In the genomic region with DNA sequence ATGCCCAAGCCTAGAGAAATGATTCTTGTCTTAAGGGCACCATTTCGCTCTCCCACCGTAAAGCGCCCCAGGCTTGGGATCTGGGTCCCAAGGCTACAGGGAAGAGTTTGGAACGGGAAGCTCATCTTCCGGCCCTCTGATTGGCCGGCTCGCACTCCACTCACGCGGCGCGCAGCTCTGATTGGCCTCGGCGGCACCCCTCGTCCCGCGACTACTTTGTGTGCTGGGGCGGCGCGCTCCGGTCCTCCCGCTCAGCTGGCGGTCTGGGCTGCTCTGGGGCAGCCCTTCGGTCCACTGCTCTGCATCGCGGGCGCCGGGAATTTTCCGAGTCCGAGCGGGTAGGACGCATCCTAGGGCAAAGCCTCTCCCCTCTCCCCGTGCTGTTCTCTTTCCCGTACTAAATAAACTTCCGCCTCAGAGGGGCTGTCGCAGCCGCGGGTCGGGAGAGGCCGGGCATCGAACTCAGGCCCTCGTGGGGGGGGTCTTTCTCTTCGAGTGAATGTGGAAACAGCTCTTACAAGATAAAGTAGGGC, we compare ENCODE assay signal across 8 cellular contexts. TPM values are rescaled to one million over a fixed set of nuclear protein-coding genes. Genes with fewer than 3 reads are reported as not detected.
DNase-seq lines count a peak whose midpoint lies in the region; ATAC-seq and TF ChIP-seq lines count a peak whose summit lies in the region.

No MANE protein-coding gene starts in this region.

- DNase-seq in DMS79 (lab: John Stamatoyannopoulos, UW) = peak; percentile 91
- DNase-seq in KG1 (lab: John Stamatoyannopoulos, UW) = peak; percentile 79
- DNase-seq in RPMI7951 (ENCODE audit: low read depth) = peak; percentile 92
- peak; percentile 76 for DNase-seq in activated T-helper 9 cell treated with anti-CD3 and anti-CD28 coated beads, Interleukin-2, amount 50 U/mL, for 16 hours (ENCODE audit: low read depth)
- peak; percentile 93 for DNase-seq in fibroblast of pulmonary artery (ENCODE audit: low read depth)
- peak; percentile 83 for DNase-seq in stimulated activated naive CD8-positive, alpha-beta T cell treated with anti-CD3 and anti-CD28 coated beads, Interleukin-15, Interleukin-2, amounts not matched to agents 100 U/mL and 50 U/mL, for 24 hours

- H3K36me3 Mint-ChIP-seq in nephron (ENCODE audit: low read depth) = no peaks in the 10 kb centered on the region

- peaks cover 3% of the 10 kb centered on the region for H3K27me3 Mint-ChIP-seq in nephron (ENCODE audit: low read depth)

- peaks cover 11% of the 10 kb centered on the region for H3K4me1 Mint-ChIP-seq in nephron

- TF ChIP-seq CTCF in fibroblast of pulmonary artery (IDR thresholded peaks at IDR 0.05; ENCODE audit: low read length, missing control alignments) (no peak), nephron (IDR thresholded peaks at IDR 0.05; ENCODE audit: unreplicated experiment in 3 of 3) (no peak)

- H3K27ac Mint-ChIP-seq in nephron = peak overlapping the region; percentile 49 to 96 (median 73)

- H3K9me3 Mint-ChIP-seq in nephron = no peaks in the 10 kb centered on the region

- peak overlapping the region; percentile 86 for H3K4me3 ChIP-seq in fibroblast of pulmonary artery (replicated peaks; ENCODE audit: low read depth, low read length)

- peak; percentile 51 for ATAC-seq in GM21717 (IDR thresholded peaks at IDR 0.05; ENCODE audit: unreplicated experiment)
- peak; percentile 60 for ATAC-seq in stimulated activated naive CD8-positive, alpha-beta T cell treated with anti-CD3 and anti-CD28 coated beads, Interleukin-15, Interleukin-2, amounts not matched to agents 100 U/mL and 50 U/mL, for 24 hours

- peak overlapping the region; percentile 97 to 98 (median 97) for H3K4me3 Mint-ChIP-seq in nephron

RNA-seq across cellular contexts. Expression of a gene that starts 0.8 kb away (rescaled TPM):
- 59.5 and 69.1 TPM in 2 replicates for total RNA-seq in RPMI7951 (2014; rRNA removed; shearing (Covaris generic))

Comparison
In these comparisons a context has a peak if more than half of its experiments do, and no peak if none do; other contexts are left out.
1. Peak in every context shown above with its lines: DNase-seq, ATAC-seq and H3K4me3 ChIP-seq.